In genomic region chr2:4556136-4556535, GRCh38 we compare ENCODE assay signal across 22 cellular contexts.
"Had no signal": no experiment of that assay in that cellular context is flagged by ENCODE, and none has a peak within 500 bp of the region (broad histone marks: within the 10 kb centered on the region; RNA-seq: fewer than 3 reads in every experiment).

No MANE protein-coding gene starts in this region.

- H3K4me1 ChIP-seq: gastroesophageal sphincter, lower lobe of right lung, right atrium auricular region, tibial artery, uterus had no signal

- H3K27ac Mint-ChIP-seq: activated naive CD8-positive, alpha-beta T cell treated with anti-CD3 and anti-CD28 coated beads for 36 hours; mesothelial cell of epicardium; progenitor cell of endocrine pancreas; T-helper 17 cell had no signal

- H3K9me3 ChIP-seq: gastroesophageal sphincter, lower lobe of right lung, right atrium auricular region, tibial artery, uterus had no signal

- H3K4me3 Mint-ChIP-seq: activated naive CD8-positive, alpha-beta T cell treated with anti-CD3 and anti-CD28 coated beads for 36 hours; central memory CD8-positive, alpha-beta T cell; mesothelial cell of epicardium; neural crest cell; T-helper 17 cell had no signal

- H3K36me3 ChIP-seq: gastroesophageal sphincter, lower lobe of right lung, right atrium auricular region, tibial artery, uterus had no signal

- H3K36me3 Mint-ChIP-seq: activated naive CD8-positive, alpha-beta T cell treated with anti-CD3 and anti-CD28 coated beads for 36 hours; mesothelial cell of epicardium had no signal

- H3K4me1 Mint-ChIP-seq: activated naive CD8-positive, alpha-beta T cell treated with anti-CD3 and anti-CD28 coated beads for 36 hours; central memory CD8-positive, alpha-beta T cell; neural crest cell; T-helper 17 cell had no signal

- H3K9me3 Mint-ChIP-seq: mesothelial cell of epicardium, neural crest cell had no signal

- H3K27me3 Mint-ChIP-seq: activated naive CD8-positive, alpha-beta T cell treated with anti-CD3 and anti-CD28 coated beads for 36 hours; central memory CD8-positive, alpha-beta T cell; progenitor cell of endocrine pancreas; T-helper 17 cell had no signal

- H3K27ac ChIP-seq: gastroesophageal sphincter, lower lobe of right lung, right atrium auricular region, tibial artery, uterus, VCaP had no signal

- DNase-seq: activated CD4-positive, alpha-beta T cell treated with anti-CD3 and anti-CD28 coated beads for 1 hour; activated naive CD8-positive, alpha-beta T cell treated with anti-CD3 and anti-CD28 coated beads for 36 hours; activated T-cell treated with anti-CD3 and anti-CD28 coated beads for 4 hours; amniotic stem cell; cortex of kidney; effector CD4-positive, alpha-beta T cell; left colon; lower lobe of right lung; stimulated activated CD4-positive, alpha-beta T cell treated with anti-CD3 and anti-CD28 coated beads, Interleukin-2, amount 100 ng/mL, for 24 hours; stimulated activated naive CD8-positive, alpha-beta T cell treated with anti-CD3 and anti-CD28 coated beads, Interleukin-15, Interleukin-2, amounts not matched to agents 100 U/mL and 50 U/mL, for 24 hours; substantia nigra; T-helper 17 cell; tibial artery; uterus had no signal

- ATAC-seq: esophagus mucosa; gastroesophageal sphincter; left colon; lower lobe of right lung; stimulated activated naive CD8-positive, alpha-beta T cell treated with anti-CD3 and anti-CD28 coated beads, Interleukin-15, Interleukin-2, amounts not matched to agents 100 U/mL and 50 U/mL, for 24 hours; T-helper 17 cell had no signal

- H3K27me3 ChIP-seq: gastroesophageal sphincter, right atrium auricular region, tibial artery, uterus had no signal

- H3K4me3 ChIP-seq: gastroesophageal sphincter, lower lobe of right lung, right atrium auricular region, tibial artery, uterus had no signal
